ENCODE assay signal across 1 cellular context in the genomic region with DNA sequence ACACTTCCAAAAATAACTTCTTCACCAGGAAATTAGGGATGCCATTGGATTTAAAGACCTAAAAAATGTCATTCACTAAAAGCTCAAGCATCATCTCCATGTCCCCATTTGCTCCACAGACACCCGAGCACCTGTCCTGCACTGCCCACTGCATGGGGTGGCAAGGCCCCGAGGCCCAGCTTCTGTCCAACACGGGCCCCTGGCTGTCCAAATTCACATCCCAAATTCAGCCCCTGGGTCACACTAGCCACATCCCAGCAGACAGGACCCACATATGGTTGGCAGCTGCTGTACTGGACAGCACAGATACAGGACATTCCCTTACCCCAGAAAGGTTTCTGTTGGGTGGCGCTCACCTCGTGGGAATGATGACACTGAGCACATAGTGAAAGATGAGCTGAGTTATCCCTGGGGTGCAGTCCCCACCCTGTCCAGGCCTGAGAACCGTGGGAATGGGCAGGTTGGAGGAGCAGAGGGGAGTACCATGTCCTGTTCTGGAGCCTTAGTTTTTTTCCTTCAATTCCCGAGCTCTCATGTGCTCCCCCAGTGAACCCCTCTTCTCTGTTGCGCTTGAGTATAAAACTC.
TF ChIP-seq lines count a peak whose summit lies in the region.

No MANE protein-coding gene starts in this region.

TF ChIP-seq in GM23338, 12 proteins besides CTCF, POLR2A, EP300 and RAD21 (continued from another document):
- TF ChIP-seq ZNF331 (CRISPR knock-in tag; IDR thresholded peaks at IDR 0.05; ENCODE audit: low read depth) (no peak), ZNF114 (CRISPR knock-in tag; IDR thresholded peaks at IDR 0.05) (no peak), JUNB (IDR thresholded peaks at IDR 0.05; ENCODE audit: unreplicated experiment) (no peak)
- TF ChIP-seq, protein P1, sequence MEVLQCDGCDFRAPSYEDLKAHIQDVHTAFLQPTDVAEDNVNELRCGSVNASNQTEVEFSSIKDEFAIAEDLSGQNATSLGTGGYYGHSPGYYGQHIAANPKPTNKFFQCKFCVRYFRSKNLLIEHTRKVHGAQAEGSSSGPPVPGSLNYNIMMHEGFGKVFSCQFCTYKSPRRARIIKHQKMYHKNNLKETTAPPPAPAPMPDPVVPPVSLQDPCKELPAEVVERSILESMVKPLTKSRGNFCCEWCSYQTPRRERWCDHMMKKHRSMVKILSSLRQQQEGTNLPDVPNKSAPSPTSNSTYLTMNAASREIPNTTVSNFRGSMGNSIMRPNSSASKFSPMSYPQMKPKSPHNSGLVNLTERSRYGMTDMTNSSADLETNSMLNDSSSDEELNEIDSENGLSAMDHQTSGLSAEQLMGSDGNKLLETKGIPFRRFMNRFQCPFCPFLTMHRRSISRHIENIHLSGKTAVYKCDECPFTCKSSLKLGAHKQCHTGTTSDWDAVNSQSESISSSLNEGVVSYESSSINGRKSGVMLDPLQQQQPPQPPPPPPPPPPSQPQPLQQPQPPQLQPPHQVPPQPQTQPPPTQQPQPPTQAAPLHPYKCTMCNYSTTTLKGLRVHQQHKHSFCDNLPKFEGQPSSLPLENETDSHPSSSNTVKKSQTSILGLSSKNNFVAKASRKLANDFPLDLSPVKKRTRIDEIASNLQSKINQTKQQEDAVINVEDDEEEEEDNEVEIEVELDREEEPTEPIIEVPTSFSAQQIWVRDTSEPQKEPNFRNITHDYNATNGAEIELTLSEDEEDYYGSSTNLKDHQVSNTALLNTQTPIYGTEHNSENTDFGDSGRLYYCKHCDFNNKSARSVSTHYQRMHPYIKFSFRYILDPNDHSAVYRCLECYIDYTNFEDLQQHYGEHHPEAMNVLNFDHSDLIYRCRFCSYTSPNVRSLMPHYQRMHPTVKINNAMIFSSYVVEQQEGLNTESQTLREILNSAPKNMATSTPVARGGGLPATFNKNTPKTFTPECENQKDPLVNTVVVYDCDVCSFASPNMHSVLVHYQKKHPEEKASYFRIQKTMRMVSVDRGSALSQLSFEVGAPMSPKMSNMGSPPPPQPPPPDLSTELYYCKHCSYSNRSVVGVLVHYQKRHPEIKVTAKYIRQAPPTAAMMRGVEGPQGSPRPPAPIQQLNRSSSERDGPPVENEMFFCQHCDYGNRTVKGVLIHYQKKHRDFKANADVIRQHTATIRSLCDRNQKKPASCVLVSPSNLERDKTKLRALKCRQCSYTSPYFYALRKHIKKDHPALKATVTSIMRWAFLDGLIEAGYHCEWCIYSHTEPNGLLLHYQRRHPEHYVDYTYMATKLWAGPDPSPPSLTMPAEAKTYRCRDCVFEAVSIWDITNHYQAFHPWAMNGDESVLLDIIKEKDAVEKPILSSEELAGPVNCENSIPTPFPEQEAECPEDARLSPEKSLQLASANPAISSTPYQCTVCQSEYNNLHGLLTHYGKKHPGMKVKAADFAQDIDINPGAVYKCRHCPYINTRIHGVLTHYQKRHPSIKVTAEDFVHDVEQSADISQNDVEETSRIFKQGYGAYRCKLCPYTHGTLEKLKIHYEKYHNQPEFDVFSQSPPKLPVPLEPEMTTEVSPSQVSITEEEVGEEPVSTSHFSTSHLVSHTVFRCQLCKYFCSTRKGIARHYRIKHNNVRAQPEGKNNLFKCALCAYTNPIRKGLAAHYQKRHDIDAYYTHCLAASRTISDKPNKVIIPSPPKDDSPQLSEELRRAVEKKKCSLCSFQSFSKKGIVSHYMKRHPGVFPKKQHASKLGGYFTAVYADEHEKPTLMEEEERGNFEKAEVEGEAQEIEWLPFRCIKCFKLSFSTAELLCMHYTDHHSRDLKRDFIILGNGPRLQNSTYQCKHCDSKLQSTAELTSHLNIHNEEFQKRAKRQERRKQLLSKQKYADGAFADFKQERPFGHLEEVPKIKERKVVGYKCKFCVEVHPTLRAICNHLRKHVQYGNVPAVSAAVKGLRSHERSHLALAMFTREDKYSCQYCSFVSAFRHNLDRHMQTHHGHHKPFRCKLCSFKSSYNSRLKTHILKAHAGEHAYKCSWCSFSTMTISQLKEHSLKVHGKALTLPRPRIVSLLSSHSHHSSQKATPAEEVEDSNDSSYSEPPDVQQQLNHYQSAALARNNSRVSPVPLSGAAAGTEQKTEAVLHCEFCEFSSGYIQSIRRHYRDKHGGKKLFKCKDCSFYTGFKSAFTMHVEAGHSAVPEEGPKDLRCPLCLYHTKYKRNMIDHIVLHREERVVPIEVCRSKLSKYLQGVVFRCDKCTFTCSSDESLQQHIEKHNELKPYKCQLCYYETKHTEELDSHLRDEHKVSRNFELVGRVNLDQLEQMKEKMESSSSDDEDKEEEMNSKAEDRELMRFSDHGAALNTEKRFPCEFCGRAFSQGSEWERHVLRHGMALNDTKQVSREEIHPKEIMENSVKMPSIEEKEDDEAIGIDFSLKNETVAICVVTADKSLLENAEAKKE (CRISPR knock-in tag; IDR thresholded peaks at IDR 0.05) = no peak
- TF ChIP-seq, protein P2, sequence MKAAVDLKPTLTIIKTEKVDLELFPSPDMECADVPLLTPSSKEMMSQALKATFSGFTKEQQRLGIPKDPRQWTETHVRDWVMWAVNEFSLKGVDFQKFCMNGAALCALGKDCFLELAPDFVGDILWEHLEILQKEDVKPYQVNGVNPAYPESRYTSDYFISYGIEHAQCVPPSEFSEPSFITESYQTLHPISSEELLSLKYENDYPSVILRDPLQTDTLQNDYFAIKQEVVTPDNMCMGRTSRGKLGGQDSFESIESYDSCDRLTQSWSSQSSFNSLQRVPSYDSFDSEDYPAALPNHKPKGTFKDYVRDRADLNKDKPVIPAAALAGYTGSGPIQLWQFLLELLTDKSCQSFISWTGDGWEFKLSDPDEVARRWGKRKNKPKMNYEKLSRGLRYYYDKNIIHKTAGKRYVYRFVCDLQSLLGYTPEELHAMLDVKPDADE (IDR thresholded peaks at IDR 0.05) = no peak
